ENCODE assay signal across 1 cellular context in the genomic region with DNA sequence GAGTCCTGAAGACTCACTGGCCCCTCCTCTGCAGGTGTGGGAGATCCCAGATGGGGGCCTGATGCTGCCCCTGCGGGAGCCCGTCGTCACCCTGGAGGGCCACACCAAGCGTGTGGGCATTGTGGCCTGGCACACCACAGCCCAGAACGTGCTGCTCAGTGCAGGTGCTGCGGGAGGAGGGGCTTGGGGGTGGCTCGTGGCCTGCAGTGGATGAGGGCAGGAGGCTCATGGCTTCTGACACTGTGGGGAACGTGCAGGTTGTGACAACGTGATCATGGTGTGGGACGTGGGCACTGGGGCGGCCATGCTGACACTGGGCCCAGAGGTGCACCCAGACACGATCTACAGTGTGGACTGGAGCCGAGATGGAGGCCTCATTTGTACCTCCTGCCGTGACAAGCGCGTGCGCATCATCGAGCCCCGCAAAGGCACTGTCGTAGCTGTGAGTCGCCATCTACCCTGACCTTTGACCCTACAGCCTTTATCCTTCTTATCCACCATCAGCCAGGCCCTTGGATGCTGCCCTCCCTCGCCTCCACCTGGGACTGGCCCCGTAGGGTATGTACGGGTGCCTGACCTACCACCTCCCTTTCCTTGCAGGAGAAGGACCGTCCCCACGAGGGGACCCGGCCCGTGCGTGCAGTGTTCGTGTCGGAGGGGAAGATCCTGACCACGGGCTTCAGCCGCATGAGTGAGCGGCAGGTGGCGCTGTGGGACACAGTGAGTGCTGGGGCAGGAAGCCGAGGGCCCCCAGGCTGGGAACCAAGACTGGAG.
A peak's percentile ranks its signal among the peaks of the same experiment; 100 is the strongest.
TF ChIP-seq lines count a peak whose summit lies in the region.

No MANE protein-coding gene starts in this region.

TF ChIP-seq in HepG2, 621 proteins besides CTCF, POLR2A, EP300 and RAD21 (continued from another document and continues in another):
- TF ChIP-seq, protein P1, sequence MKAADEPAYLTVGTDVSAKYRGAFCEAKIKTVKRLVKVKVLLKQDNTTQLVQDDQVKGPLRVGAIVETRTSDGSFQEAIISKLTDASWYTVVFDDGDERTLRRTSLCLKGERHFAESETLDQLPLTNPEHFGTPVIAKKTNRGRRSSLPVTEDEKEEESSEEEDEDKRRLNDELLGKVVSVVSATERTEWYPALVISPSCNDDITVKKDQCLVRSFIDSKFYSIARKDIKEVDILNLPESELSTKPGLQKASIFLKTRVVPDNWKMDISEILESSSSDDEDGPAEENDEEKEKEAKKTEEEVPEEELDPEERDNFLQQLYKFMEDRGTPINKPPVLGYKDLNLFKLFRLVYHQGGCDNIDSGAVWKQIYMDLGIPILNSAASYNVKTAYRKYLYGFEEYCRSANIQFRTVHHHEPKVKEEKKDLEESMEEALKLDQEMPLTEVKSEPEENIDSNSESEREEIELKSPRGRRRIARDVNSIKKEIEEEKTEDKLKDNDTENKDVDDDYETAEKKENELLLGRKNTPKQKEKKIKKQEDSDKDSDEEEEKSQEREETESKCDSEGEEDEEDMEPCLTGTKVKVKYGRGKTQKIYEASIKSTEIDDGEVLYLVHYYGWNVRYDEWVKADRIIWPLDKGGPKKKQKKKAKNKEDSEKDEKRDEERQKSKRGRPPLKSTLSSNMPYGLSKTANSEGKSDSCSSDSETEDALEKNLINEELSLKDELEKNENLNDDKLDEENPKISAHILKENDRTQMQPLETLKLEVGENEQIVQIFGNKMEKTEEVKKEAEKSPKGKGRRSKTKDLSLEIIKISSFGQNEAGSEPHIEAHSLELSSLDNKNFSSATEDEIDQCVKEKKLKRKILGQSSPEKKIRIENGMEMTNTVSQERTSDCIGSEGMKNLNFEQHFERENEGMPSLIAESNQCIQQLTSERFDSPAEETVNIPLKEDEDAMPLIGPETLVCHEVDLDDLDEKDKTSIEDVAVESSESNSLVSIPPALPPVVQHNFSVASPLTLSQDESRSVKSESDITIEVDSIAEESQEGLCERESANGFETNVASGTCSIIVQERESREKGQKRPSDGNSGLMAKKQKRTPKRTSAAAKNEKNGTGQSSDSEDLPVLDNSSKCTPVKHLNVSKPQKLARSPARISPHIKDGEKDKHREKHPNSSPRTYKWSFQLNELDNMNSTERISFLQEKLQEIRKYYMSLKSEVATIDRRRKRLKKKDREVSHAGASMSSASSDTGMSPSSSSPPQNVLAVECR (CRISPR knock-in tag; IDR thresholded peaks at IDR 0.05; ENCODE audit: borderline replicate concordance): peak; percentile 26
- TF ChIP-seq, protein P2, sequence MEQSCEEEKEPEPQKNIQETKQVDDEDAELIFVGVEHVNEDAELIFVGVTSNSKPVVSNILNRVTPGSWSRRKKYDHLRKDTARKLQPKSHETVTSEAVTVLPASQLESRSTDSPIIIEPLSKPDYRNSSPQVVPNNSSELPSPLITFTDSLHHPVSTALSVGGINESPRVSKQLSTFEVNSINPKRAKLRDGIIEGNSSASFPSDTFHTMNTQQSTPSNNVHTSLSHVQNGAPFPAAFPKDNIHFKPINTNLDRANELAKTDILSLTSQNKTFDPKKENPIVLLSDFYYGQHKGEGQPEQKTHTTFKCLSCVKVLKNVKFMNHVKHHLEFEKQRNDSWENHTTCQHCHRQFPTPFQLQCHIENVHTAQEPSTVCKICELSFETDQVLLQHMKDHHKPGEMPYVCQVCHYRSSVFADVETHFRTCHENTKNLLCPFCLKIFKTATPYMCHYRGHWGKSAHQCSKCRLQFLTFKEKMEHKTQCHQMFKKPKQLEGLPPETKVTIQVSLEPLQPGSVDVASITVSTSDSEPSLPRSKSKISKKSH (CRISPR knock-in tag; IDR thresholded peaks at IDR 0.05; ENCODE audit: borderline replicate concordance): no peak
- TF ChIP-seq, protein P3, sequence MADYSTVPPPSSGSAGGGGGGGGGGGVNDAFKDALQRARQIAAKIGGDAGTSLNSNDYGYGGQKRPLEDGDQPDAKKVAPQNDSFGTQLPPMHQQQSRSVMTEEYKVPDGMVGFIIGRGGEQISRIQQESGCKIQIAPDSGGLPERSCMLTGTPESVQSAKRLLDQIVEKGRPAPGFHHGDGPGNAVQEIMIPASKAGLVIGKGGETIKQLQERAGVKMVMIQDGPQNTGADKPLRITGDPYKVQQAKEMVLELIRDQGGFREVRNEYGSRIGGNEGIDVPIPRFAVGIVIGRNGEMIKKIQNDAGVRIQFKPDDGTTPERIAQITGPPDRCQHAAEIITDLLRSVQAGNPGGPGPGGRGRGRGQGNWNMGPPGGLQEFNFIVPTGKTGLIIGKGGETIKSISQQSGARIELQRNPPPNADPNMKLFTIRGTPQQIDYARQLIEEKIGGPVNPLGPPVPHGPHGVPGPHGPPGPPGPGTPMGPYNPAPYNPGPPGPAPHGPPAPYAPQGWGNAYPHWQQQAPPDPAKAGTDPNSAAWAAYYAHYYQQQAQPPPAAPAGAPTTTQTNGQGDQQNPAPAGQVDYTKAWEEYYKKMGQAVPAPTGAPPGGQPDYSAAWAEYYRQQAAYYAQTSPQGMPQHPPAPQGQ (CRISPR knock-in tag; IDR thresholded peaks at IDR 0.05; ENCODE audit: borderline replicate concordance): no peak
- TF ChIP-seq, protein P4, sequence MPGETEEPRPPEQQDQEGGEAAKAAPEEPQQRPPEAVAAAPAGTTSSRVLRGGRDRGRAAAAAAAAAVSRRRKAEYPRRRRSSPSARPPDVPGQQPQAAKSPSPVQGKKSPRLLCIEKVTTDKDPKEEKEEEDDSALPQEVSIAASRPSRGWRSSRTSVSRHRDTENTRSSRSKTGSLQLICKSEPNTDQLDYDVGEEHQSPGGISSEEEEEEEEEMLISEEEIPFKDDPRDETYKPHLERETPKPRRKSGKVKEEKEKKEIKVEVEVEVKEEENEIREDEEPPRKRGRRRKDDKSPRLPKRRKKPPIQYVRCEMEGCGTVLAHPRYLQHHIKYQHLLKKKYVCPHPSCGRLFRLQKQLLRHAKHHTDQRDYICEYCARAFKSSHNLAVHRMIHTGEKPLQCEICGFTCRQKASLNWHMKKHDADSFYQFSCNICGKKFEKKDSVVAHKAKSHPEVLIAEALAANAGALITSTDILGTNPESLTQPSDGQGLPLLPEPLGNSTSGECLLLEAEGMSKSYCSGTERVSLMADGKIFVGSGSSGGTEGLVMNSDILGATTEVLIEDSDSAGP (CRISPR knock-in tag; IDR thresholded peaks at IDR 0.05; ENCODE audit: borderline replicate concordance): peak; percentile 39; the same call in 1 of the 2 replicates
- TF ChIP-seq ZNF33A (CRISPR knock-in tag; IDR thresholded peaks at IDR 0.05; ENCODE audit: borderline replicate concordance) (no peak), MEIS2 (CRISPR knock-in tag; IDR thresholded peaks at IDR 0.05) (no peak), KLF13 (CRISPR knock-in tag; IDR thresholded peaks at IDR 0.05) (no peak), FOXK1 (CRISPR knock-in tag; IDR thresholded peaks at IDR 0.05; ENCODE audit: borderline replicate concordance, low read depth) (no peak), XRCC5 (optimal IDR thresholded peaks at IDR 0.05; ENCODE audit: low read length) (peak; percentile 86), BHLHE40 (IDR thresholded peaks at IDR 0.05; ENCODE audit: low read length) (peak; percentile 24; the same call in 1 of the 2 replicates), ZNF180 (CRISPR knock-in tag; IDR thresholded peaks at IDR 0.05; ENCODE audit: borderline replicate concordance, low read depth) (no peak), ZNF678 (CRISPR knock-in tag; IDR thresholded peaks at IDR 0.05) (0 out of 2 replicates have a peak, but pooled peaks have one; percentile 19), PCBP1 (IDR thresholded peaks at IDR 0.05; ENCODE audit: borderline replicate concordance, low read depth, low read length) (no peak), ZNF451 (CRISPR knock-in tag; IDR thresholded peaks at IDR 0.05) (0 out of 2 replicates have a peak, but pooled peaks have one; percentile 57), ZNF766 (CRISPR knock-in tag; IDR thresholded peaks at IDR 0.05; ENCODE audit: borderline replicate concordance) (no peak), ELF3 (CRISPR knock-in tag; IDR thresholded peaks at IDR 0.05) (no peak), MTA1 (CRISPR knock-in tag; IDR thresholded peaks at IDR 0.05; ENCODE audit: borderline replicate concordance) (peak; percentile 58; the same call in 1 of the 2 replicates)
- TF ChIP-seq, protein P5, sequence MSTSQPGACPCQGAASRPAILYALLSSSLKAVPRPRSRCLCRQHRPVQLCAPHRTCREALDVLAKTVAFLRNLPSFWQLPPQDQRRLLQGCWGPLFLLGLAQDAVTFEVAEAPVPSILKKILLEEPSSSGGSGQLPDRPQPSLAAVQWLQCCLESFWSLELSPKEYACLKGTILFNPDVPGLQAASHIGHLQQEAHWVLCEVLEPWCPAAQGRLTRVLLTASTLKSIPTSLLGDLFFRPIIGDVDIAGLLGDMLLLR (CRISPR knock-in tag; IDR thresholded peaks at IDR 0.05): peak; percentile 48; the same call in 1 of the 2 replicates
- TF ChIP-seq, protein P6, sequence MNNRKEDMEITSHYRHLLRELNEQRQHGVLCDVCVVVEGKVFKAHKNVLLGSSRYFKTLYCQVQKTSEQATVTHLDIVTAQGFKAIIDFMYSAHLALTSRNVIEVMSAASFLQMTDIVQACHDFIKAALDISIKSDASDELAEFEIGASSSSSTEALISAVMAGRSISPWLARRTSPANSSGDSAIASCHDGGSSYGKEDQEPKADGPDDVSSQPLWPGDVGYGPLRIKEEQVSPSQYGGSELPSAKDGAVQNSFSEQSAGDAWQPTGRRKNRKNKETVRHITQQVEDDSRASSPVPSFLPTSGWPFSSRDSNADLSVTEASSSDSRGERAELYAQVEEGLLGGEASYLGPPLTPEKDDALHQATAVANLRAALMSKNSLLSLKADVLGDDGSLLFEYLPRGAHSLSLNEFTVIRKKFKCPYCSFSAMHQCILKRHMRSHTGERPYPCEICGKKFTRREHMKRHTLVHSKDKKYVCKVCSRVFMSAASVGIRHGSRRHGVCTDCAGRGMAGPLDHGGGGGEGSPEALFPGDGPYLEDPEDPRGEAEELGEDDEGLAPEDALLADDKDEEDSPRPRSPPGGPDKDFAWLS (CRISPR knock-in tag; IDR thresholded peaks at IDR 0.05; ENCODE audit: borderline replicate concordance): 0 out of 2 replicates have a peak, but pooled peaks have one; percentile 58
- TF ChIP-seq, protein P7, sequence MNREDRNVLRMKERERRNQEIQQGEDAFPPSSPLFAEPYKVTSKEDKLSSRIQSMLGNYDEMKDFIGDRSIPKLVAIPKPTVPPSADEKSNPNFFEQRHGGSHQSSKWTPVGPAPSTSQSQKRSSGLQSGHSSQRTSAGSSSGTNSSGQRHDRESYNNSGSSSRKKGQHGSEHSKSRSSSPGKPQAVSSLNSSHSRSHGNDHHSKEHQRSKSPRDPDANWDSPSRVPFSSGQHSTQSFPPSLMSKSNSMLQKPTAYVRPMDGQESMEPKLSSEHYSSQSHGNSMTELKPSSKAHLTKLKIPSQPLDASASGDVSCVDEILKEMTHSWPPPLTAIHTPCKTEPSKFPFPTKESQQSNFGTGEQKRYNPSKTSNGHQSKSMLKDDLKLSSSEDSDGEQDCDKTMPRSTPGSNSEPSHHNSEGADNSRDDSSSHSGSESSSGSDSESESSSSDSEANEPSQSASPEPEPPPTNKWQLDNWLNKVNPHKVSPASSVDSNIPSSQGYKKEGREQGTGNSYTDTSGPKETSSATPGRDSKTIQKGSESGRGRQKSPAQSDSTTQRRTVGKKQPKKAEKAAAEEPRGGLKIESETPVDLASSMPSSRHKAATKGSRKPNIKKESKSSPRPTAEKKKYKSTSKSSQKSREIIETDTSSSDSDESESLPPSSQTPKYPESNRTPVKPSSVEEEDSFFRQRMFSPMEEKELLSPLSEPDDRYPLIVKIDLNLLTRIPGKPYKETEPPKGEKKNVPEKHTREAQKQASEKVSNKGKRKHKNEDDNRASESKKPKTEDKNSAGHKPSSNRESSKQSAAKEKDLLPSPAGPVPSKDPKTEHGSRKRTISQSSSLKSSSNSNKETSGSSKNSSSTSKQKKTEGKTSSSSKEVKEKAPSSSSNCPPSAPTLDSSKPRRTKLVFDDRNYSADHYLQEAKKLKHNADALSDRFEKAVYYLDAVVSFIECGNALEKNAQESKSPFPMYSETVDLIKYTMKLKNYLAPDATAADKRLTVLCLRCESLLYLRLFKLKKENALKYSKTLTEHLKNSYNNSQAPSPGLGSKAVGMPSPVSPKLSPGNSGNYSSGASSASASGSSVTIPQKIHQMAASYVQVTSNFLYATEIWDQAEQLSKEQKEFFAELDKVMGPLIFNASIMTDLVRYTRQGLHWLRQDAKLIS (CRISPR knock-in tag; IDR thresholded peaks at IDR 0.05): no peak
- TF ChIP-seq, protein P8, sequence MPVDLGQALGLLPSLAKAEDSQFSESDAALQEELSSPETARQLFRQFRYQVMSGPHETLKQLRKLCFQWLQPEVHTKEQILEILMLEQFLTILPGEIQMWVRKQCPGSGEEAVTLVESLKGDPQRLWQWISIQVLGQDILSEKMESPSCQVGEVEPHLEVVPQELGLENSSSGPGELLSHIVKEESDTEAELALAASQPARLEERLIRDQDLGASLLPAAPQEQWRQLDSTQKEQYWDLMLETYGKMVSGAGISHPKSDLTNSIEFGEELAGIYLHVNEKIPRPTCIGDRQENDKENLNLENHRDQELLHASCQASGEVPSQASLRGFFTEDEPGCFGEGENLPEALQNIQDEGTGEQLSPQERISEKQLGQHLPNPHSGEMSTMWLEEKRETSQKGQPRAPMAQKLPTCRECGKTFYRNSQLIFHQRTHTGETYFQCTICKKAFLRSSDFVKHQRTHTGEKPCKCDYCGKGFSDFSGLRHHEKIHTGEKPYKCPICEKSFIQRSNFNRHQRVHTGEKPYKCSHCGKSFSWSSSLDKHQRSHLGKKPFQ (CRISPR knock-in tag; IDR thresholded peaks at IDR 0.05; ENCODE audit: insufficient replicate concordance): no peak
- TF ChIP-seq, protein P9, sequence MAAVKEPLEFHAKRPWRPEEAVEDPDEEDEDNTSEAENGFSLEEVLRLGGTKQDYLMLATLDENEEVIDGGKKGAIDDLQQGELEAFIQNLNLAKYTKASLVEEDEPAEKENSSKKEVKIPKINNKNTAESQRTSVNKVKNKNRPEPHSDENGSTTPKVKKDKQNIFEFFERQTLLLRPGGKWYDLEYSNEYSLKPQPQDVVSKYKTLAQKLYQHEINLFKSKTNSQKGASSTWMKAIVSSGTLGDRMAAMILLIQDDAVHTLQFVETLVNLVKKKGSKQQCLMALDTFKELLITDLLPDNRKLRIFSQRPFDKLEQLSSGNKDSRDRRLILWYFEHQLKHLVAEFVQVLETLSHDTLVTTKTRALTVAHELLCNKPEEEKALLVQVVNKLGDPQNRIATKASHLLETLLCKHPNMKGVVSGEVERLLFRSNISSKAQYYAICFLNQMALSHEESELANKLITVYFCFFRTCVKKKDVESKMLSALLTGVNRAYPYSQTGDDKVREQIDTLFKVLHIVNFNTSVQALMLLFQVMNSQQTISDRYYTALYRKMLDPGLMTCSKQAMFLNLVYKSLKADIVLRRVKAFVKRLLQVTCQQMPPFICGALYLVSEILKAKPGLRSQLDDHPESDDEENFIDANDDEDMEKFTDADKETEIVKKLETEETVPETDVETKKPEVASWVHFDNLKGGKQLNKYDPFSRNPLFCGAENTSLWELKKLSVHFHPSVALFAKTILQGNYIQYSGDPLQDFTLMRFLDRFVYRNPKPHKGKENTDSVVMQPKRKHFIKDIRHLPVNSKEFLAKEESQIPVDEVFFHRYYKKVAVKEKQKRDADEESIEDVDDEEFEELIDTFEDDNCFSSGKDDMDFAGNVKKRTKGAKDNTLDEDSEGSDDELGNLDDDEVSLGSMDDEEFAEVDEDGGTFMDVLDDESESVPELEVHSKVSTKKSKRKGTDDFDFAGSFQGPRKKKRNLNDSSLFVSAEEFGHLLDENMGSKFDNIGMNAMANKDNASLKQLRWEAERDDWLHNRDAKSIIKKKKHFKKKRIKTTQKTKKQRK (IDR thresholded peaks at IDR 0.05; ENCODE audit: low read length): no peak
- TF ChIP-seq, protein P10, sequence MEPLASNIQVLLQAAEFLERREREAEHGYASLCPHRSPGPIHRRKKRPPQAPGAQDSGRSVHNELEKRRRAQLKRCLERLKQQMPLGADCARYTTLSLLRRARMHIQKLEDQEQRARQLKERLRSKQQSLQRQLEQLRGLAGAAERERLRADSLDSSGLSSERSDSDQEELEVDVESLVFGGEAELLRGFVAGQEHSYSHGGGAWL (CRISPR knock-in tag; IDR thresholded peaks at IDR 0.05): no peak
